35 cellular contexts compared by ENCODE assay signal in genomic region chr12:74455429-74455828, GRCh38.
"Had no signal": no experiment of that assay in that cellular context is flagged by ENCODE, and none has a peak within 500 bp of the region (broad histone marks: within the 10 kb centered on the region; RNA-seq: fewer than 3 reads in every experiment).

No MANE protein-coding gene starts in this region.

- H3K4me2 ChIP-seq: KMS-11 had no signal

- H3K27ac ChIP-seq: KMS-11 had no signal

- H3K9me3 ChIP-seq: MG63 had no signal

- H3K36me3 ChIP-seq: MG63 had no signal

- DNase-seq: Karpas-422, Kasumi-1, KBM-7, KG1, MG63, MM.1S, MV-4-11, NCI-H1048, NCI-H1092, NCI-H1092 treated with DMSO at 0.1 percent for 48 hours, NCI-H1105, NCI-H1105 treated with DMSO at 0.1 percent for 48 hours, NCI-H1417 treated with DMSO at 0.1 percent for 48 hours, NCI-H1436, NCI-H146, NCI-H1694, NCI-H1694 treated with DMSO at 0.1 percent for 48 hours, NCI-H187, NCI-H187 treated with DMSO at 0.1 percent for 48 hours, NCI-H1930, NCI-H2029, NCI-H2029 treated with DMSO at 0.1 percent for 48 hours, NCI-H2081, NCI-H2081 treated with DMSO at 0.1 percent for 48 hours, NCI-H2107, NCI-H2171, NCI-H2171 treated with DMSO at 0.1 percent for 48 hours, NCI-H2227 treated with DMSO at 0.1 percent for 48 hours, NCI-H226, NCI-H345, NCI-H446, NCI-H446 treated with DMSO at 0.1 percent for 48 hours, NCI-H510A, NCI-H510A treated with DMSO at 0.1 percent for 48 hours had no signal

- H3K27me3 ChIP-seq: MG63 had no signal

- H3K4me3 ChIP-seq: MG63 had no signal

- H3K9ac ChIP-seq: KMS-11 had no signal
